Comparison of ENCODE assay signal across 7 cellular contexts in genomic region chr10:6141296-6142151, GRCh38. TPM values are rescaled to one million over a fixed set of nuclear protein-coding genes. Genes with fewer than 3 reads are reported as not detected.
DNase-seq lines count a peak whose midpoint lies in the region; ATAC-seq and TF ChIP-seq lines count a peak whose summit lies in the region.

No MANE protein-coding gene starts in this region.

- H3K4me1 Mint-ChIP-seq in activated T-helper 1 cell treated with anti-CD3 and anti-CD28 coated beads, Interleukin-12 subunit alpha, Interleukin-12 subunit beta, Interleukin-2, Interleukin-4 antibody, amounts not matched to agents 30 ng/mL and 10 ng/mL and 1 ng/mL, durations not matched to agents 14 hours and 24 hours and 36 hours (ENCODE audit: low read depth), result peaks cover 76% of the 10 kb centered on the region
- H3K4me1 Mint-ChIP-seq in type B pancreatic cell (ENCODE audit: unreplicated experiment), result peaks cover 8% of the 10 kb centered on the region

- peak overlapping the region; percentile 44; the same call in 1 of the 2 replicates for H2AFZ ChIP-seq in KMS-11 (ENCODE audit: low read depth)

- peak; percentile 62 for ATAC-seq in GM21723 (IDR thresholded peaks at IDR 0.05; ENCODE audit: unreplicated experiment)

- H3K4me2 ChIP-seq in KMS-11, result peak overlapping the region; percentile 58

- peaks cover 7% of the 10 kb centered on the region for H3K27me3 Mint-ChIP-seq in activated T-helper 1 cell treated with anti-CD3 and anti-CD28 coated beads, Interleukin-12 subunit alpha, Interleukin-12 subunit beta, Interleukin-2, Interleukin-4 antibody, amounts not matched to agents 30 ng/mL and 10 ng/mL and 1 ng/mL, durations not matched to agents 14 hours and 24 hours and 36 hours (ENCODE audit: insufficient read depth)
- peaks cover 56% of the 10 kb centered on the region for H3K27me3 Mint-ChIP-seq in type B pancreatic cell

- H3K27me3 ChIP-seq in KMS-11 (ENCODE audit: insufficient read depth, low read depth) (no peaks in the 10 kb centered on the region; the same call in 1 of the 2 replicates), kidney epithelial cell (ENCODE audit: control insufficient read depth, insufficient read depth, low read length) (no peaks in the 10 kb centered on the region)

- peaks cover 4% of the 10 kb centered on the region for H3K36me3 Mint-ChIP-seq in activated T-helper 1 cell treated with anti-CD3 and anti-CD28 coated beads, Interleukin-12 subunit alpha, Interleukin-12 subunit beta, Interleukin-2, Interleukin-4 antibody, amounts not matched to agents 30 ng/mL and 10 ng/mL and 1 ng/mL, durations not matched to agents 14 hours and 24 hours and 36 hours (ENCODE audit: low read depth)
- H3K36me3 Mint-ChIP-seq in type B pancreatic cell, result no peaks in the 10 kb centered on the region

- H3K27ac Mint-ChIP-seq in activated T-helper 1 cell treated with anti-CD3 and anti-CD28 coated beads, Interleukin-12 subunit alpha, Interleukin-12 subunit beta, Interleukin-2, Interleukin-4 antibody, amounts not matched to agents 30 ng/mL and 10 ng/mL and 1 ng/mL, durations not matched to agents 14 hours and 24 hours and 36 hours, result peak overlapping the region; percentile 94
- H3K27ac Mint-ChIP-seq in type B pancreatic cell, result no peak overlapping the region

- DNase-seq in GM13977 (ENCODE audit: low spot score) (peak; percentile 83), kidney epithelial cell (ENCODE audit: low read depth) (peak; percentile 68), type B pancreatic cell (ENCODE audit: extremely low spot score, unreplicated experiment) (no peak), OCI-M1 (lab: John Stamatoyannopoulos, UW) (no peak)
- DNase-seq in activated T-helper 1 cell treated with anti-CD3 and anti-CD28 coated beads, Interleukin-12 subunit alpha, Interleukin-12 subunit beta, Interleukin-2, Interleukin-4 antibody, amounts not matched to agents 30 ng/mL and 10 ng/mL and 1 ng/mL, durations not matched to agents 14 hours and 24 hours and 36 hours (ENCODE audit: low spot score), result no peak

- peak overlapping the region; percentile 73 for H3K4me3 Mint-ChIP-seq in activated T-helper 1 cell treated with anti-CD3 and anti-CD28 coated beads, Interleukin-12 subunit alpha, Interleukin-12 subunit beta, Interleukin-2, Interleukin-4 antibody, amounts not matched to agents 30 ng/mL and 10 ng/mL and 1 ng/mL, durations not matched to agents 14 hours and 24 hours and 36 hours
- peak overlapping the region; percentile 28 for H3K4me3 Mint-ChIP-seq in type B pancreatic cell

- in situ Hi-C loops in GM13977 (cut with MboI; ENCODE audit: low pct_unique_long_range_greater_than_20kb, low sequenced_read_pairs, unreplicated experiment), result no loop called here

- peaks cover 21% of the 10 kb centered on the region for H3K4me1 ChIP-seq in KMS-11 (ENCODE audit: low read depth, poor library complexity, severe bottlenecking)

- H3K4me3 ChIP-seq in KMS-11 (IDR thresholded peaks at IDR 0.05; ENCODE audit: insufficient read depth, low read depth, low read length) (no peak overlapping the region), kidney epithelial cell (ENCODE audit: low read depth, low read length) (peak overlapping the region; percentile 31)

- H3K36me3 ChIP-seq in KMS-11 (ENCODE audit: insufficient read depth) (no peaks in the 10 kb centered on the region), kidney epithelial cell (ENCODE audit: control insufficient read depth, insufficient read depth, low read length) (no peaks in the 10 kb centered on the region)

- H3K27ac ChIP-seq in KMS-11, result no peak overlapping the region

- intact Hi-C loops in activated T-helper 1 cell treated with anti-CD3 and anti-CD28 coated beads, Interleukin-12 subunit alpha, Interleukin-12 subunit beta, Interleukin-2, Interleukin-4 antibody, amounts not matched to agents 30 ng/mL and 10 ng/mL and 1 ng/mL, durations not matched to agents 14 hours and 24 hours and 36 hours (cut with micrococcal nuclease), result loop anchor here (1.0 to 5.0 kb wide), 7 partner anchors 10 to 329 kb away; partner anchors contain the start of gene GDI2

- peak overlapping the region; percentile 9; the same call in 1 of the 2 replicates for H3K9ac ChIP-seq in KMS-11

- TF ChIP-seq CTCF in GM13977 (IDR thresholded peaks at IDR 0.05; ENCODE audit: extremely low read depth, insufficient read depth, missing control alignments) (no peak), KMS-11 (conservative IDR thresholded peaks at IDR 0.05; ENCODE audit: low read depth, low read length) (no peak), kidney epithelial cell (IDR thresholded peaks at IDR 0.05; ENCODE audit: insufficient read depth, low read length, poor library complexity, severe bottlenecking) (no peak), type B pancreatic cell (conservative IDR thresholded peaks at IDR 0.05) (no peak)

- H3K79me2 ChIP-seq in KMS-11 (ENCODE audit: insufficient read depth, low read depth), result 0 out of 2 replicates have a peak, but pooled peaks cover 3% of the 10 kb centered on the region

- no peaks in the 10 kb centered on the region for H4K20me1 ChIP-seq in KMS-11 (ENCODE audit: insufficient read depth)

- H3K9me3 Mint-ChIP-seq in activated T-helper 1 cell treated with anti-CD3 and anti-CD28 coated beads, Interleukin-12 subunit alpha, Interleukin-12 subunit beta, Interleukin-2, Interleukin-4 antibody, amounts not matched to agents 30 ng/mL and 10 ng/mL and 1 ng/mL, durations not matched to agents 14 hours and 24 hours and 36 hours, result no peaks in the 10 kb centered on the region
- peaks cover 4% of the 10 kb centered on the region for H3K9me3 Mint-ChIP-seq in type B pancreatic cell

RNA-seq across cellular contexts. Expression of gene RBM17, which starts 52.7 kb away (rescaled TPM):
- 265 and 283 TPM in 2 replicates for total RNA-seq in activated T-helper 1 cell treated with anti-CD3 and anti-CD28 coated beads, Interleukin-12 subunit alpha, Interleukin-12 subunit beta, Interleukin-2, Interleukin-4 antibody, amounts not matched to agents 30 ng/mL and 10 ng/mL and 1 ng/mL, durations not matched to agents 14 hours and 24 hours and 36 hours
- total RNA-seq in kidney epithelial cell (37.8 and 48.7 TPM in 2 replicates), type B pancreatic cell (ENCODE audit: low replicate concordance) (92.1 and 105 TPM in 2 replicates)

Comparison
In these comparisons a context has a peak if more than half of its experiments do, and no peak if none do; other contexts are left out.
1. DNase-seq: peak in GM13977 (single experiment) and kidney epithelial cell (single experiment); none in activated T-helper 1 cell treated with anti-CD3 and anti-CD28 coated beads, Interleukin-12 subunit alpha, Interleukin-12 subunit beta, Interleukin-2, Interleukin-4 antibody, amounts not matched to agents 30 ng/mL and 10 ng/mL and 1 ng/mL, durations not matched to agents 14 hours and 24 hours and 36 hours (single experiment), type B pancreatic cell (single experiment) and OCI-M1 (single experiment).